In genomic region chr20:58851221-58851968, GRCh38 we compare ENCODE assay signal across 8 cellular contexts. TPM values are rescaled to one million over a fixed set of nuclear protein-coding genes. Genes with fewer than 3 reads are reported as not detected.
A peak's percentile ranks its signal among the peaks of the same experiment; 100 is the strongest.
DNase-seq lines count a peak whose midpoint lies in the region; ATAC-seq and TF ChIP-seq lines count a peak whose summit lies in the region.

No MANE protein-coding gene starts in this region.

- TF ChIP-seq EP300 in SK-N-SH (IDR thresholded peaks at IDR 0.05; ENCODE audit: borderline replicate concordance in 1 of 2, low read depth in 1 of 2, low read length in 1 of 2): no peak

- ATAC-seq in SK-N-SH treated with all-trans-retinoic acid at 6 μM for 48 hours: no peak
- peak; percentile 29 for ATAC-seq in stimulated activated naive CD8-positive, alpha-beta T cell treated with anti-CD3 and anti-CD28 coated beads, Interleukin-15, amount 100 ng/mL, for 72 hours
- ATAC-seq in foreskin keratinocyte: no peak
- ATAC-seq in GM18502 (IDR thresholded peaks at IDR 0.05; ENCODE audit: poor library complexity, unreplicated experiment): no peak

- H3K9me2 ChIP-seq in SK-N-SH: no peaks in the 10 kb centered on the region

- H3K4me3 ChIP-seq in SK-N-SH (ENCODE audit: low read depth in 2 of 2, low read length in 1 of 2): peak overlapping the region in 1 of 2 experiments; percentile 68; a peak in 2 of 4 replicates
- H3K4me3 ChIP-seq in iPS-15b (ENCODE audit: low read depth, low read length): peak overlapping the region; percentile 94

- no peak for TF ChIP-seq CTCF in SK-N-SH (IDR thresholded peaks at IDR 0.05)
- no peak for TF ChIP-seq CTCF in foreskin keratinocyte (conservative IDR thresholded peaks at IDR 0.05)

- peak overlapping the region; percentile 72; the same call in 1 of the 2 replicates for H3K4me2 ChIP-seq in SK-N-SH

- intact Hi-C loops in activated T-helper 1 cell treated with anti-CD3 and anti-CD28 coated beads, Interleukin-12 subunit alpha, Interleukin-12 subunit beta, Interleukin-2, Interleukin-4 antibody, amounts not matched to agents 30 ng/mL and 10 ng/mL and 1 ng/mL, durations not matched to agents 14 hours and 24 hours and 36 hours (cut with micrococcal nuclease): loop anchor here (1.0 kb wide), 1 partner anchor 33 kb away; no protein-coding TSS in a partner anchor

- H3K27me3 ChIP-seq in SK-N-SH (ENCODE audit: insufficient read depth): peaks cover 4% of the 10 kb centered on the region; the same call in 1 of the 2 replicates
- peaks cover 43% of the 10 kb centered on the region for H3K27me3 ChIP-seq in iPS-15b (ENCODE audit: control insufficient read depth, insufficient read depth, low read length)
- H3K27me3 ChIP-seq in foreskin keratinocyte: peaks cover 49% of the 10 kb centered on the region

- H3K9me3 Mint-ChIP-seq in activated T-helper 1 cell treated with anti-CD3 and anti-CD28 coated beads, Interleukin-12 subunit alpha, Interleukin-12 subunit beta, Interleukin-2, Interleukin-4 antibody, amounts not matched to agents 30 ng/mL and 10 ng/mL and 1 ng/mL, durations not matched to agents 14 hours and 24 hours and 36 hours: no peaks in the 10 kb centered on the region
- H3K9me3 Mint-ChIP-seq in stimulated activated naive CD8-positive, alpha-beta T cell treated with anti-CD3 and anti-CD28 coated beads, Interleukin-15, amount 100 ng/mL, for 72 hours: no peaks in the 10 kb centered on the region

- POLR2A ChIA-PET in SK-N-SH (lab: Yijun Ruan, JAX): interaction anchor here (0.5 to 0.8 kb wide), 2 partner anchors 130 to 462 kb away, joined by 3 read pairs; no protein-coding TSS in a partner anchor

- peaks cover 29% of the 10 kb centered on the region for H3K79me2 ChIP-seq in SK-N-SH (ENCODE audit: insufficient read depth)

- WGBS in SK-N-SH (ENCODE audit: low lambda C conversion rate): 82% methylated on average over 36 of the region's 41 CpGs

- TF ChIP-seq RAD21 in SK-N-SH (IDR thresholded peaks at IDR 0.05; ENCODE audit: low read length): no peak

- H3K4me3 Mint-ChIP-seq in activated T-helper 1 cell treated with anti-CD3 and anti-CD28 coated beads, Interleukin-12 subunit alpha, Interleukin-12 subunit beta, Interleukin-2, Interleukin-4 antibody, amounts not matched to agents 30 ng/mL and 10 ng/mL and 1 ng/mL, durations not matched to agents 14 hours and 24 hours and 36 hours: peak overlapping the region; percentile 87
- peak overlapping the region; percentile 83 to 92 for H3K4me3 Mint-ChIP-seq in stimulated activated naive CD8-positive, alpha-beta T cell treated with anti-CD3 and anti-CD28 coated beads, Interleukin-15, amount 100 ng/mL, for 72 hours

- no peaks in the 10 kb centered on the region for H3K36me3 ChIP-seq in SK-N-SH (replicated peaks in 1 of 2; ENCODE audit: control insufficient read depth in 1 of 2, insufficient read depth in 2 of 2, low read length in 1 of 2)
- peaks cover 10% of the 10 kb centered on the region for H3K36me3 ChIP-seq in iPS-15b (ENCODE audit: control insufficient read depth, insufficient read depth, low read length)

- CTCF ChIA-PET in SK-N-SH (lab: Yijun Ruan, JAX): interaction anchor here (0.7 to 3.1 kb wide), 12 partner anchors 8 to 622 kb away, joined by 3 to 16 read pairs (median 4); no protein-coding TSS in a partner anchor

- peaks cover 50% of the 10 kb centered on the region for H3K27me3 Mint-ChIP-seq in activated T-helper 1 cell treated with anti-CD3 and anti-CD28 coated beads, Interleukin-12 subunit alpha, Interleukin-12 subunit beta, Interleukin-2, Interleukin-4 antibody, amounts not matched to agents 30 ng/mL and 10 ng/mL and 1 ng/mL, durations not matched to agents 14 hours and 24 hours and 36 hours (ENCODE audit: insufficient read depth)
- H3K27me3 Mint-ChIP-seq in stimulated activated naive CD8-positive, alpha-beta T cell treated with anti-CD3 and anti-CD28 coated beads, Interleukin-15, amount 100 ng/mL, for 72 hours: peaks cover 71% of the 10 kb centered on the region

- H3F3A ChIP-seq in SK-N-SH (replicated peaks; ENCODE audit: insufficient read depth): no peaks in the 10 kb centered on the region

- peaks cover 0 to 29% of the 10 kb centered on the region in 2 experiments; a peak in 1 of 4 replicates for H3K4me1 ChIP-seq in SK-N-SH (ENCODE audit: control insufficient read depth in 1 of 2, insufficient read depth in 2 of 2, low read depth in 1 of 2, low read length in 1 of 2)
- H3K4me1 ChIP-seq in iPS-15b (ENCODE audit: control insufficient read depth, insufficient read depth, low read length): peaks cover 23% of the 10 kb centered on the region
- peaks cover 3% of the 10 kb centered on the region for H3K4me1 ChIP-seq in foreskin keratinocyte

- H3K36me3 Mint-ChIP-seq in activated T-helper 1 cell treated with anti-CD3 and anti-CD28 coated beads, Interleukin-12 subunit alpha, Interleukin-12 subunit beta, Interleukin-2, Interleukin-4 antibody, amounts not matched to agents 30 ng/mL and 10 ng/mL and 1 ng/mL, durations not matched to agents 14 hours and 24 hours and 36 hours (ENCODE audit: low read depth): no peaks in the 10 kb centered on the region

- no peaks in the 10 kb centered on the region for H4K20me1 ChIP-seq in SK-N-SH (ENCODE audit: insufficient read depth)

- H3K27ac ChIP-seq in SK-N-SH (ENCODE audit: low read depth in 2 of 2, low read length in 1 of 2) (no peak overlapping the region; a peak in 1 of 4 replicates), foreskin keratinocyte (no peak overlapping the region)

- H3K9me3 ChIP-seq in SK-N-SH (no peaks in the 10 kb centered on the region), iPS-15b (ENCODE audit: control insufficient read depth, insufficient read depth, low read length) (no peaks in the 10 kb centered on the region)

- peak overlapping the region; percentile 86; the same call in 1 of the 2 replicates for H2AFZ ChIP-seq in SK-N-SH (ENCODE audit: low read depth)

- H3K4me1 Mint-ChIP-seq in activated T-helper 1 cell treated with anti-CD3 and anti-CD28 coated beads, Interleukin-12 subunit alpha, Interleukin-12 subunit beta, Interleukin-2, Interleukin-4 antibody, amounts not matched to agents 30 ng/mL and 10 ng/mL and 1 ng/mL, durations not matched to agents 14 hours and 24 hours and 36 hours (ENCODE audit: low read depth): peaks cover 38% of the 10 kb centered on the region
- peaks cover 82% of the 10 kb centered on the region for H3K4me1 Mint-ChIP-seq in stimulated activated naive CD8-positive, alpha-beta T cell treated with anti-CD3 and anti-CD28 coated beads, Interleukin-15, amount 100 ng/mL, for 72 hours

- H3K9ac ChIP-seq in SK-N-SH (no peak overlapping the region), iPS-15b (ENCODE audit: low read depth, low read length) (peak overlapping the region; percentile 60)

- DNase-seq in SK-N-SH: peak; percentile 45
- DNase-seq in activated T-helper 1 cell treated with anti-CD3 and anti-CD28 coated beads, Interleukin-12 subunit alpha, Interleukin-12 subunit beta, Interleukin-2, Interleukin-4 antibody, amounts not matched to agents 30 ng/mL and 10 ng/mL and 1 ng/mL, durations not matched to agents 14 hours and 24 hours and 36 hours (ENCODE audit: low spot score): no peak
- no peak for DNase-seq in stimulated activated naive CD8-positive, alpha-beta T cell treated with anti-CD3 and anti-CD28 coated beads, Interleukin-15, amount 100 ng/mL, for 72 hours
- no peak for DNase-seq in islet precursor cell
- no peak for DNase-seq in foreskin keratinocyte

- H3K27ac Mint-ChIP-seq in activated T-helper 1 cell treated with anti-CD3 and anti-CD28 coated beads, Interleukin-12 subunit alpha, Interleukin-12 subunit beta, Interleukin-2, Interleukin-4 antibody, amounts not matched to agents 30 ng/mL and 10 ng/mL and 1 ng/mL, durations not matched to agents 14 hours and 24 hours and 36 hours: no peak overlapping the region
- no peak overlapping the region for H3K27ac Mint-ChIP-seq in stimulated activated naive CD8-positive, alpha-beta T cell treated with anti-CD3 and anti-CD28 coated beads, Interleukin-15, amount 100 ng/mL, for 72 hours

TF ChIP-seq in SK-N-SH, 30 proteins besides CTCF, POLR2A, EP300 and RAD21 (continues in another document):
- TF ChIP-seq GABPA (IDR thresholded peaks at IDR 0.05; ENCODE audit: low read depth): no peak
- TF ChIP-seq EZH2phosphoT487 (IDR thresholded peaks at IDR 0.05; ENCODE audit: borderline replicate concordance, low read depth): no peak
- no peak for TF ChIP-seq ELF1 (IDR thresholded peaks at IDR 0.05)
- TF ChIP-seq SIN3A (IDR thresholded peaks at IDR 0.05; ENCODE audit: borderline replicate concordance, low read depth, low read length): no peak
- no peak for TF ChIP-seq SMC3 (IDR thresholded peaks at IDR 0.05; ENCODE audit: low read depth, low read length)
- no peak for TF ChIP-seq NFIC (IDR thresholded peaks at IDR 0.05; ENCODE audit: borderline replicate concordance)
- no peak for TF ChIP-seq FOSL2 (IDR thresholded peaks at IDR 0.05; ENCODE audit: borderline replicate concordance, low read depth)

TF ChIP-seq in SK-N-SH treated with all-trans-retinoic acid at 6 μM for 48 hours, 23 proteins besides CTCF, POLR2A, EP300 and RAD21 (continues in another document):
- no peak for TF ChIP-seq TOX (CRISPR knock-in tag; IDR thresholded peaks at IDR 0.05; ENCODE audit: borderline replicate concordance)
- TF ChIP-seq RARB (CRISPR knock-in tag; IDR thresholded peaks at IDR 0.05): no peak
- TF ChIP-seq SNAI2 (CRISPR knock-in tag; IDR thresholded peaks at IDR 0.05): no peak
- no peak for TF ChIP-seq BACH2 (CRISPR knock-in tag; IDR thresholded peaks at IDR 0.05; ENCODE audit: borderline replicate concordance)

RNA-seq across cellular contexts. Expression of gene GNAS-AS1, which starts 0.7 kb away (rescaled TPM):
- polyA plus RNA-seq in SK-N-SH (2012; rRNA removed) (1.2 and 1.5 TPM in 2 replicates), foreskin keratinocyte (0.16 and 0.39 TPM in 2 replicates)
- polyA plus RNA-seq in SK-N-SH (2012; cell fraction: cytosol; rRNA removed): 0.91 and 1.0 TPM in 2 replicates
- 2.7 and 3.3 TPM in 2 replicates for polyA plus RNA-seq in SK-N-SH (2012; cell fraction: nucleus; rRNA removed)
- total RNA-seq in activated T-helper 1 cell treated with anti-CD3 and anti-CD28 coated beads, Interleukin-12 subunit alpha, Interleukin-12 subunit beta, Interleukin-2, Interleukin-4 antibody, amounts not matched to agents 30 ng/mL and 10 ng/mL and 1 ng/mL, durations not matched to agents 14 hours and 24 hours and 36 hours: 1.4 and 1.7 TPM in 2 replicates
- 0.27 and 0.63 TPM in 2 replicates for total RNA-seq in foreskin keratinocyte

RNA-seq across cellular contexts. Expression of gene GNAS, which starts 1.1 kb away (rescaled TPM):
- polyA plus RNA-seq in SK-N-SH (2012; rRNA removed) (1,011 and 1,562 TPM in 2 replicates), foreskin keratinocyte (862 and 881 TPM in 2 replicates)
- polyA plus RNA-seq in SK-N-SH (2012; cell fraction: cytosol; rRNA removed): 1,261 and 1,880 TPM in 2 replicates
- 1,323 and 1,902 TPM in 2 replicates for polyA plus RNA-seq in SK-N-SH (2012; cell fraction: nucleus; rRNA removed)
- 498 and 505 TPM in 2 replicates for total RNA-seq in activated T-helper 1 cell treated with anti-CD3 and anti-CD28 coated beads, Interleukin-12 subunit alpha, Interleukin-12 subunit beta, Interleukin-2, Interleukin-4 antibody, amounts not matched to agents 30 ng/mL and 10 ng/mL and 1 ng/mL, durations not matched to agents 14 hours and 24 hours and 36 hours
- 697 and 702 TPM in 2 replicates for total RNA-seq in foreskin keratinocyte
